In the genomic region with DNA sequence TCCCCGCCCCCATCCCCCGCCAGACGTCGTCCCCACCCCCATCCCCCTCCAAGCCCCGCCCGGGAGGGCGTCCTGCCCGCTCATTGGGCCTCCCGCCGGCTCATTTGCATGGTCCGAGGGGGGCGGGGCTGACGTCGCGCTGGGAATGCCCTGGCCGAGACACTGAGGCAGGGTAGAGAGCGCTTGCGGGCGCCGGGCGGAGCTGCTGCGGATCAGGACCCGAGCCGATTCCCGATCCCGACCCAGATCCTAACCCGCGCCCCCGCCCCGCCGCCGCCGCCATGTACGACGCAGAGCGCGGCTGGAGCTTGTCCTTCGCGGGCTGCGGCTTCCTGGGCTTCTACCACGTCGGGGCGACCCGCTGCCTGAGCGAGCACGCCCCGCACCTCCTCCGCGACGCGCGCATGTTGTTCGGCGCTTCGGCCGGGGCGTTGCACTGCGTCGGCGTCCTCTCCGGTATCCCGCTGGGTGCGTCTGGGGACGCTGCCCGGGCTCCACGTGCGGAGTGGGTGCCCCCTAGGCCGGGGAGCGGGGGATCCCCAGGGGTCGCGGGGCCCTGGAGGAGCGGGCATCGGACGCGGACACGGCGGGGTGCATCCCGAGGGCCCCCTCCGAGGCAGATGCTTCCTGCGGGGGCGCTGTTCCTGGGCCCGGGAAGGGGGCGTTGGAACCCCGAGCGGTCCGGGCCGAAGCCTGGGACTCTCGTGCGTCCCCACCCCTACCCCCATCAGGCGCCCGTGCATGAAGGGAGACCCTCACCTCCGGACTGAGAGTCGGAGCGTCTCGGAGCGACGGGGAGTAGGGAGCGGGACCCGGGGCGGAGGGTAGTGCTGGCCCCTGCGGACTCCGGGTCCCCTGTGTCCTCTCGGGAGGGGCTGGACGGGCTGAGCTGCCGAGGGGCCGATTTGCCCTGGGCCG, we compare ENCODE assay signal across 1 cellular context.
TF ChIP-seq lines count a peak whose summit lies in the region.

A gene with protein sequence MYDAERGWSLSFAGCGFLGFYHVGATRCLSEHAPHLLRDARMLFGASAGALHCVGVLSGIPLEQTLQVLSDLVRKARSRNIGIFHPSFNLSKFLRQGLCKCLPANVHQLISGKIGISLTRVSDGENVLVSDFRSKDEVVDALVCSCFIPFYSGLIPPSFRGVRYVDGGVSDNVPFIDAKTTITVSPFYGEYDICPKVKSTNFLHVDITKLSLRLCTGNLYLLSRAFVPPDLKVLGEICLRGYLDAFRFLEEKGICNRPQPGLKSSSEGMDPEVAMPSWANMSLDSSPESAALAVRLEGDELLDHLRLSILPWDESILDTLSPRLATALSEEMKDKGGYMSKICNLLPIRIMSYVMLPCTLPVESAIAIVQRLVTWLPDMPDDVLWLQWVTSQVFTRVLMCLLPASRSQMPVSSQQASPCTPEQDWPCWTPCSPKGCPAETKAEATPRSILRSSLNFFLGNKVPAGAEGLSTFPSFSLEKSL (plus strand): TSS at position 175 of the 918 bp plus-strand sequence. CDS start 107 bp downstream, at position 282.

TF ChIP-seq in SK-N-SH, 30 proteins besides CTCF, POLR2A, EP300 and RAD21 (continued from another document):
- TF ChIP-seq, protein P1, sequence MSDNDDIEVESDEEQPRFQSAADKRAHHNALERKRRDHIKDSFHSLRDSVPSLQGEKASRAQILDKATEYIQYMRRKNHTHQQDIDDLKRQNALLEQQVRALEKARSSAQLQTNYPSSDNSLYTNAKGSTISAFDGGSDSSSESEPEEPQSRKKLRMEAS (IDR thresholded peaks at IDR 0.05; ENCODE audit: low read depth) = peak; percentile 84
- TF ChIP-seq RFX5 (IDR thresholded peaks at IDR 0.05; ENCODE audit: low read length) (no peak), FOXM1 (IDR thresholded peaks at IDR 0.05; ENCODE audit: low read depth) (no peak), YY1 (IDR thresholded peaks at IDR 0.05; ENCODE audit: low read depth) (no peak), RXRA (IDR thresholded peaks at IDR 0.05; ENCODE audit: borderline replicate concordance, low read depth) (no peak), SIN3A (IDR thresholded peaks at IDR 0.05; ENCODE audit: borderline replicate concordance, low read depth, low read length) (no peak), TAF1 (IDR thresholded peaks at IDR 0.05; ENCODE audit: borderline replicate concordance, low read depth, low read length) (peak; percentile 46; the same call in 1 of the 2 replicates)
